1 cellular context compared by ENCODE assay signal in genomic region chr9:34627716-34628655, GRCh38.
TF ChIP-seq lines count a peak whose summit lies in the region.

No MANE protein-coding gene starts in this region.

TF ChIP-seq in HEK293, 187 proteins besides CTCF, POLR2A, EP300 and RAD21 (continued from another document):
- no peak for TF ChIP-seq ZNF488 (tag by site-specific recombination; IDR thresholded peaks at IDR 0.05)
